Comparison of ENCODE assay signal across 1 cellular context in genomic region chr4:8209176-8209874, GRCh38.
TF ChIP-seq lines count a peak whose summit lies in the region.

No MANE protein-coding gene starts in this region.

TF ChIP-seq in GM23338, 12 proteins besides CTCF, POLR2A, EP300 and RAD21 (continued from another document):
- TF ChIP-seq ZNF462 (CRISPR knock-in tag; IDR thresholded peaks at IDR 0.05): no peak
